In genomic region chr15:78076231-78077052, GRCh38 we compare ENCODE assay signal across 8 cellular contexts. TPM values are rescaled to one million over a fixed set of nuclear protein-coding genes. Genes with fewer than 3 reads are reported as not detected.
A peak's percentile ranks its signal among the peaks of the same experiment; 100 is the strongest.
DNase-seq lines count a peak whose midpoint lies in the region; ATAC-seq, FAIRE-seq and TF ChIP-seq lines count a peak whose summit lies in the region.

No MANE protein-coding gene starts in this region.

- peaks cover 79% of the 10 kb centered on the region for H3K4me1 ChIP-seq in HepG2 (ENCODE audit: insufficient read depth, low read length)
- peaks cover 25 to 57% of the 10 kb centered on the region in 2 donors for H3K4me1 ChIP-seq in thoracic aorta (ENCODE audit: control insufficient read depth in 1 of 2, low read depth in 2 of 2)

- peak; percentile 36 for FAIRE-seq in HepG2 (lab: Jason Lieb, UNC)

- CTCF ChIA-PET in HepG2 (lab: Yijun Ruan, JAX; ENCODE audit: low intra/inter-chr PET ratio, low total read pairs), result interaction anchor here (1.3 kb wide), 1 partner anchor 32 kb away, joined by 3 read pairs; no protein-coding TSS in a partner anchor

- H3K9ac ChIP-seq in HepG2 (ENCODE audit: insufficient read depth, low read depth, low read length), result peak overlapping the region; percentile 78

- ATAC-seq in HG03097 (IDR thresholded peaks at IDR 0.05; ENCODE audit: low FRiP score, unreplicated experiment) (peak; percentile 13), HepG2 (peak; percentile 31), thoracic aorta (ENCODE audit: insufficient number of reproducible peaks, low FRiP score, low read depth) (no peak)

- in situ Hi-C loops in astrocyte of the spinal cord (cut with HindIII; ENCODE audit: low sequenced_read_pairs) (no loop called here), HepG2 (cut with HindIII; ENCODE audit: extremely low pct_ligation_motif_present, low pct_unique_long_range_greater_than_20kb) (no loop called here)

- TF ChIP-seq POLR2A in HepG2 (IDR thresholded peaks at IDR 0.05; ENCODE audit: insufficient read depth in 1 of 2, low read depth in 2 of 2, low read length in 2 of 2), result no peak

- H3K27ac ChIP-seq in C4-2B (peak overlapping the region; percentile 73), HepG2 (ENCODE audit: extremely low read length, insufficient read depth, low read length) (peak overlapping the region; percentile 54), thoracic aorta (peak overlapping the region; percentile 77 to 88)

- DNase-seq in astrocyte of the spinal cord (ENCODE audit: low read depth, low spot score) (no peak), HepG2 (ENCODE audit: low spot score) (no peak), thoracic aorta (ENCODE audit: low spot score) (no peak), Ammon's horn (ENCODE audit: low spot score) (no peak), NK-92 (lab: John Stamatoyannopoulos, UW; ENCODE audit: unreplicated experiment) (no peak)
- DNase-seq in stimulated activated CD4-positive, alpha-beta T cell treated with anti-CD3 and anti-CD28 coated beads, Interleukin-2, amount 100 ng/mL, for 24 hours, result no peak

- H2AFZ ChIP-seq in HepG2 (ENCODE audit: low read length), result no peak overlapping the region

- H4K20me1 ChIP-seq in HepG2 (ENCODE audit: insufficient read depth, low read length), result no peaks in the 10 kb centered on the region

- H3K79me2 ChIP-seq in HepG2 (ENCODE audit: insufficient read depth, low read length), result peaks cover 35% of the 10 kb centered on the region

- WGBS in HepG2 (ENCODE audit: low lambda C conversion rate), result 39% methylated on average over 17 of the region's 17 CpGs

- H3K4me2 ChIP-seq in HepG2 (ENCODE audit: low read depth, low read length), result peak overlapping the region; percentile 77

- H3K4me3 ChIP-seq in astrocyte of the spinal cord (ENCODE audit: low read depth, low read length) (peak overlapping the region; percentile 81), HepG2 (replicated peaks in 1 of 3; ENCODE audit: insufficient read depth in 1 of 3, low read depth in 2 of 3, low read length in 3 of 3) (peak overlapping the region; percentile 78 to 94 (median 82)), thoracic aorta (peak overlapping the region; percentile 94)

- intact Hi-C loops in HepG2 (cut with micrococcal nuclease; ENCODE audit: unreplicated experiment), result no loop called here

- H3K27me3 ChIP-seq in HepG2 (ENCODE audit: control insufficient read depth in 1 of 2, insufficient read depth in 2 of 2, low read length in 2 of 2), result no peaks in the 10 kb centered on the region; a peak in 1 of 5 replicates
- H3K27me3 ChIP-seq in thoracic aorta (replicated peaks; ENCODE audit: insufficient read depth), result no peaks in the 10 kb centered on the region

- TF ChIP-seq RAD21 in HepG2 (CRISPR knock-in tag; IDR thresholded peaks at IDR 0.05), result no peak

- H3K9me3 ChIP-seq in HepG2 (ENCODE audit: low read length) (no peaks in the 10 kb centered on the region), thoracic aorta (no peaks in the 10 kb centered on the region)

- POLR2A ChIA-PET in HepG2 (lab: Yijun Ruan, JAX), result interaction anchor here (1.8 kb wide), 1 partner anchor 11 kb away, joined by 5 read pairs; no protein-coding TSS in a partner anchor

- no peak for TF ChIP-seq CTCF in C4-2B (conservative IDR thresholded peaks at IDR 0.05)
- peak; percentile 3 for TF ChIP-seq CTCF in astrocyte of the spinal cord (IDR thresholded peaks at IDR 0.05; ENCODE audit: low read depth, low read length)
- peak; percentile 42 for TF ChIP-seq CTCF in HepG2 (CRISPR knock-in tag; IDR thresholded peaks at IDR 0.05)
- TF ChIP-seq CTCF in thoracic aorta (IDR thresholded peaks at IDR 0.05), result no peak

- BruUV-seq in HepG2 (replicated peaks; lab: Mats Ljungman, UMichigan), result TSS peak; percentile 44

- TF ChIP-seq EP300 in HepG2 (IDR thresholded peaks at IDR 0.05; ENCODE audit: low read depth in 2 of 2, low read length in 2 of 2), result no peak
- no peak for TF ChIP-seq EP300 in HepG2 (CRISPR knock-in tag; IDR thresholded peaks at IDR 0.05; ENCODE audit: borderline replicate concordance)

- H3K36me3 ChIP-seq in HepG2 (replicated peaks in 1 of 2; ENCODE audit: control insufficient read depth in 1 of 2, insufficient read depth in 2 of 2, low read length in 2 of 2), result no peaks in the 10 kb centered on the region
- H3K36me3 ChIP-seq in thoracic aorta, result no peaks in the 10 kb centered on the region

TF ChIP-seq in HepG2, 621 proteins besides CTCF, POLR2A, EP300 and RAD21 (continues in another document):
- TF ChIP-seq ZNF383 (CRISPR knock-in tag; IDR thresholded peaks at IDR 0.05; ENCODE audit: borderline replicate concordance), result no peak

RNA-seq across cellular contexts. Expression of gene TBC1D2B, which starts 1.1 kb away (rescaled TPM):
- 7.9 and 10.1 TPM in 2 replicates for total RNA-seq in HepG2 (2016; rRNA removed; fragmentation: Illumina TruSeq; extraction: Trizol)
- total RNA-seq in HepG2 (2016; cell fraction: cytosol; rRNA removed; fragmentation: Illumina TruSeq; extraction: Trizol; ENCODE audit: low read depth), result 4.1 and 5.1 TPM in 2 replicates
- 7.4 and 10.4 TPM in 2 replicates for total RNA-seq in HepG2 (2016; cell fraction: insoluble cytoplasmic fraction; rRNA removed; fragmentation: Illumina TruSeq; extraction: Trizol)
- total RNA-seq in HepG2 (2016; cell fraction: membrane; rRNA removed; fragmentation: Illumina TruSeq; extraction: Trizol), result 4.5 and 5.3 TPM in 2 replicates
- 12.1 and 12.6 TPM in 2 replicates for total RNA-seq in HepG2 (2016; cell fraction: nucleus; rRNA removed; fragmentation: Illumina TruSeq; extraction: Trizol)
- 14.4 and 18.8 TPM in 2 replicates for polyA plus RNA-seq in HepG2 (2011; rRNA removed)
- polyA plus RNA-seq in HepG2 (2011; cell fraction: cytosol; rRNA removed), result 8.9 and 11.2 TPM in 2 replicates
- polyA plus RNA-seq in HepG2 (2011; cell fraction: nucleus; rRNA removed), result 36.0 and 41.0 TPM in 2 replicates
- 7.6 and 13.3 TPM in 2 replicates for polyA plus RNA-seq in HepG2 (2012)
- polyA plus RNA-seq in HepG2 (2016; cell fraction: cytosol; fragmentation: Illumina TruSeq; extraction: Trizol; ENCODE audit: low read depth), result 0.70 and 0.78 TPM in 2 replicates
- polyA plus RNA-seq in HepG2 (2016; cell fraction: insoluble cytoplasmic fraction; fragmentation: Illumina TruSeq; extraction: Trizol; ENCODE audit: low read depth), result 5.9 and 9.0 TPM in 2 replicates
- 1.7 and 1.9 TPM in 2 replicates for polyA plus RNA-seq in HepG2 (2016; cell fraction: membrane; fragmentation: Illumina TruSeq; extraction: Trizol; ENCODE audit: low read depth)
- 16.5 and 18.2 TPM in 2 replicates for polyA plus RNA-seq in HepG2 (2016; cell fraction: nucleus; fragmentation: Illumina TruSeq; extraction: Trizol; ENCODE audit: insufficient read depth, low read depth)
- 27.1 and 31.4 TPM in 2 replicates for polyA minus RNA-seq in HepG2 (2011; rRNA and poly(A)+ RNA removed; ENCODE audit: low replicate concordance)
- 8.7 and 10.4 TPM in 2 replicates for polyA minus RNA-seq in HepG2 (2011; cell fraction: cytosol; rRNA and poly(A)+ RNA removed)
- 28.2 and 32.3 TPM in 2 replicates for polyA minus RNA-seq in HepG2 (2011; cell fraction: nucleus; rRNA and poly(A)+ RNA removed)
- 10 to 100 TPM; 54.0 to 58.5 TPM for total RNA-seq in thoracic aorta

RNA-seq across cellular contexts. Expression of gene SH2D7, which starts 15.9 kb away (rescaled TPM):
- not detected in 2 replicates for total RNA-seq in HepG2 (2016; rRNA removed; fragmentation: Illumina TruSeq; extraction: Trizol)
- not detected in 2 replicates for total RNA-seq in HepG2 (2016; cell fraction: cytosol; rRNA removed; fragmentation: Illumina TruSeq; extraction: Trizol; ENCODE audit: low read depth)
- not detected in 2 replicates for total RNA-seq in HepG2 (2016; cell fraction: insoluble cytoplasmic fraction; rRNA removed; fragmentation: Illumina TruSeq; extraction: Trizol)
- total RNA-seq in HepG2 (2016; cell fraction: membrane; rRNA removed; fragmentation: Illumina TruSeq; extraction: Trizol), result not detected in 2 replicates
- not detected in 2 replicates for total RNA-seq in HepG2 (2016; cell fraction: nucleus; rRNA removed; fragmentation: Illumina TruSeq; extraction: Trizol)
- polyA plus RNA-seq in HepG2 (2011; rRNA removed), result not detected in 2 replicates
- polyA plus RNA-seq in HepG2 (2011; cell fraction: cytosol; rRNA removed), result not detected in 2 replicates
- not detected in 2 replicates for polyA plus RNA-seq in HepG2 (2011; cell fraction: nucleus; rRNA removed)
- 0.05 TPM in 1 of 2 replicates, not detected in the other for polyA plus RNA-seq in HepG2 (2012)
- polyA plus RNA-seq in HepG2 (2016; cell fraction: cytosol; fragmentation: Illumina TruSeq; extraction: Trizol; ENCODE audit: low read depth), result not detected in 2 replicates
- polyA plus RNA-seq in HepG2 (2016; cell fraction: insoluble cytoplasmic fraction; fragmentation: Illumina TruSeq; extraction: Trizol; ENCODE audit: low read depth), result not detected in 2 replicates
- polyA plus RNA-seq in HepG2 (2016; cell fraction: membrane; fragmentation: Illumina TruSeq; extraction: Trizol; ENCODE audit: low read depth), result not detected in 2 replicates
- polyA plus RNA-seq in HepG2 (2016; cell fraction: nucleus; fragmentation: Illumina TruSeq; extraction: Trizol; ENCODE audit: insufficient read depth, low read depth), result not detected in 2 replicates
- polyA minus RNA-seq in HepG2 (2011; rRNA and poly(A)+ RNA removed; ENCODE audit: low replicate concordance), result not detected in 2 replicates
- not detected in 2 replicates for polyA minus RNA-seq in HepG2 (2011; cell fraction: cytosol; rRNA and poly(A)+ RNA removed)
- not detected in 2 replicates for polyA minus RNA-seq in HepG2 (2011; cell fraction: nucleus; rRNA and poly(A)+ RNA removed)
- total RNA-seq in thoracic aorta, result not detected

RNA-seq across cellular contexts. Expression of gene CIB2, which starts 54.8 kb away (rescaled TPM):
- 1.5 and 1.8 TPM in 2 replicates for total RNA-seq in HepG2 (2016; rRNA removed; fragmentation: Illumina TruSeq; extraction: Trizol)
- total RNA-seq in HepG2 (2016; cell fraction: cytosol; rRNA removed; fragmentation: Illumina TruSeq; extraction: Trizol; ENCODE audit: low read depth), result 6.0 and 7.3 TPM in 2 replicates
- 1.6 and 2.2 TPM in 2 replicates for total RNA-seq in HepG2 (2016; cell fraction: insoluble cytoplasmic fraction; rRNA removed; fragmentation: Illumina TruSeq; extraction: Trizol)
- total RNA-seq in HepG2 (2016; cell fraction: membrane; rRNA removed; fragmentation: Illumina TruSeq; extraction: Trizol), result 6.9 and 9.0 TPM in 2 replicates
- 0.63 and 0.84 TPM in 2 replicates for total RNA-seq in HepG2 (2016; cell fraction: nucleus; rRNA removed; fragmentation: Illumina TruSeq; extraction: Trizol)
- 1.4 and 4.5 TPM in 2 replicates for polyA plus RNA-seq in HepG2 (2011; rRNA removed)
- polyA plus RNA-seq in HepG2 (2011; cell fraction: cytosol; rRNA removed), result 1.5 and 2.4 TPM in 2 replicates
- polyA plus RNA-seq in HepG2 (2011; cell fraction: nucleus; rRNA removed), result 0.19 and 0.87 TPM in 2 replicates
- polyA plus RNA-seq in HepG2 (2012), result 2.2 and 3.7 TPM in 2 replicates
- 13.6 and 14.5 TPM in 2 replicates for polyA plus RNA-seq in HepG2 (2016; cell fraction: cytosol; fragmentation: Illumina TruSeq; extraction: Trizol; ENCODE audit: low read depth)
- polyA plus RNA-seq in HepG2 (2016; cell fraction: insoluble cytoplasmic fraction; fragmentation: Illumina TruSeq; extraction: Trizol; ENCODE audit: low read depth), result 3.1 and 4.0 TPM in 2 replicates
- 13.2 TPM in 2 replicates for polyA plus RNA-seq in HepG2 (2016; cell fraction: membrane; fragmentation: Illumina TruSeq; extraction: Trizol; ENCODE audit: low read depth)
- polyA plus RNA-seq in HepG2 (2016; cell fraction: nucleus; fragmentation: Illumina TruSeq; extraction: Trizol; ENCODE audit: insufficient read depth, low read depth), result 2.5 and 2.6 TPM in 2 replicates
- 1.3 and 2.2 TPM in 2 replicates for polyA minus RNA-seq in HepG2 (2011; rRNA and poly(A)+ RNA removed; ENCODE audit: low replicate concordance)
- 1.8 TPM in 1 of 2 replicates, not detected in the other for polyA minus RNA-seq in HepG2 (2011; cell fraction: cytosol; rRNA and poly(A)+ RNA removed)
- 0.77 TPM in 1 of 2 replicates, not detected in the other for polyA minus RNA-seq in HepG2 (2011; cell fraction: nucleus; rRNA and poly(A)+ RNA removed)
- 1 to 10 TPM; 1.2 to 7.9 TPM for total RNA-seq in thoracic aorta

Comparison
In these comparisons a context has a peak if more than half of its experiments do, and no peak if none do; other contexts are left out.
1. CTCF ChIP-seq: peak in astrocyte of the spinal cord (single experiment) and HepG2 (single experiment); none in C4-2B (single experiment) and thoracic aorta (single experiment).
2. Peak in every context shown above with its lines, with median percentiles within 50 percentile points of each other: H3K27ac ChIP-seq and H3K4me3 ChIP-seq.